Comparison of ENCODE assay signal across 1 cellular context in the genomic region with DNA sequence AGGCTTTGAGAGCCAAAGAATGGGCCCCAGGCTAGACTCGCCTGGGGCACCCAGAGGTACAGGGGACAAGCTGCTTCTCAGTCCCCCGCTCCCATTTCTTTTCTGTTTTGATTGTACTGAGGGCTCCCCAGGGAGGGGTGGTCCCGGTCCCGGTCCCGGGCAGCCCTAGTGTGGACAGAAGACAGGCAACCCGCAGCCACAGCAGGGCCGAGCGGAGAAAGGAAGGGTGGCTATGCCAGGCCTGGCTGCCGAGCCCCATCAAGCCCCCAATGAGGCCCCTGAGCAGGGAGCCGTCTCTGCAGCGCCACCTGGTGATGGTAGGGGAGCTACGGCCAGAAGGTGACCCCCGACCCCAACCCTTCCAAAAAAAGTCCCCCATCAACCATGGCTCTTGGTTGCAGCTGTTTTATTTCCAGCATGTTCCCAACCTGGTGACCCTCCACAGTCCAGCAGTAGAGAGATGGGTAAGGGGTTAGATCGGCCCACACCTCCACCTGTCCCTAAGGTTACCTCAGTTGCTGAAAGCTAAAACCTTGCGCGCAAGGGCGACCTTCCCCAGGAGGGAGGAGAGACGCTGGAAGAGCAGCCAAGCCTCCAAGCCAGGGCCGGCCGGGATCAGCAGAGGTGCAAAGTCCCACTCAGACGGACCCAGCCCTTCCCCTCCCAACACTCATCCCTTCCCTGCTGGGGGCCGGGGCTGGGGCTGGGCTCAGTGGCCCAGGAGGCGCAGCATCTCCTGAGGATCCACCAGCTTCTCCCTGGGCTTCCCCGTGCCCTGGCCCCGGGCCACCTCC.
A peak's percentile ranks its signal among the peaks of the same experiment; 100 is the strongest.
TF ChIP-seq lines count a peak whose summit lies in the region.

No MANE protein-coding gene starts in this region.

TF ChIP-seq in HepG2, 621 proteins besides CTCF, POLR2A, EP300 and RAD21 (continued from another document and continues in another):
- TF ChIP-seq, protein P1, sequence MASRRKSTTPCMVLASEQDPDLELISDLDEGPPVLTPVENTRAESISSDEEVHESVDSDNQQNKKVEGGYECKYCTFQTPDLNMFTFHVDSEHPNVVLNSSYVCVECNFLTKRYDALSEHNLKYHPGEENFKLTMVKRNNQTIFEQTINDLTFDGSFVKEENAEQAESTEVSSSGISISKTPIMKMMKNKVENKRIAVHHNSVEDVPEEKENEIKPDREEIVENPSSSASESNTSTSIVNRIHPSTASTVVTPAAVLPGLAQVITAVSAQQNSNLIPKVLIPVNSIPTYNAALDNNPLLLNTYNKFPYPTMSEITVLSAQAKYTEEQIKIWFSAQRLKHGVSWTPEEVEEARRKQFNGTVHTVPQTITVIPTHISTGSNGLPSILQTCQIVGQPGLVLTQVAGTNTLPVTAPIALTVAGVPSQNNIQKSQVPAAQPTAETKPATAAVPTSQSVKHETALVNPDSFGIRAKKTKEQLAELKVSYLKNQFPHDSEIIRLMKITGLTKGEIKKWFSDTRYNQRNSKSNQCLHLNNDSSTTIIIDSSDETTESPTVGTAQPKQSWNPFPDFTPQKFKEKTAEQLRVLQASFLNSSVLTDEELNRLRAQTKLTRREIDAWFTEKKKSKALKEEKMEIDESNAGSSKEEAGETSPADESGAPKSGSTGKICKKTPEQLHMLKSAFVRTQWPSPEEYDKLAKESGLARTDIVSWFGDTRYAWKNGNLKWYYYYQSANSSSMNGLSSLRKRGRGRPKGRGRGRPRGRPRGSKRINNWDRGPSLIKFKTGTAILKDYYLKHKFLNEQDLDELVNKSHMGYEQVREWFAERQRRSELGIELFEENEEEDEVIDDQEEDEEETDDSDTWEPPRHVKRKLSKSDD (CRISPR knock-in tag; IDR thresholded peaks at IDR 0.05; ENCODE audit: low read depth): 0 out of 2 replicates have a peak, but pooled peaks have one; percentile 41
- TF ChIP-seq FOSL1 (CRISPR knock-in tag; IDR thresholded peaks at IDR 0.05; ENCODE audit: borderline replicate concordance) (no peak), AGO1 (IDR thresholded peaks at IDR 0.05; ENCODE audit: low read depth, low read length, poor library complexity, severe bottlenecking) (peak; percentile 55), ZNF44 (CRISPR knock-in tag; IDR thresholded peaks at IDR 0.05) (no peak), ZNF501 (CRISPR knock-in tag; IDR thresholded peaks at IDR 0.05) (0 out of 2 replicates have a peak, but pooled peaks have one; percentile 54), ZNF20 (CRISPR knock-in tag; IDR thresholded peaks at IDR 0.05) (no peak), FOXO1 (CRISPR knock-in tag; IDR thresholded peaks at IDR 0.05) (no peak), ZBTB8A (CRISPR knock-in tag; IDR thresholded peaks at IDR 0.05; ENCODE audit: borderline replicate concordance, low read depth) (no peak), RFX5 (IDR thresholded peaks at IDR 0.05; ENCODE audit: low read depth, low read length) (no peak), ZSCAN9 (CRISPR knock-in tag; IDR thresholded peaks at IDR 0.05; ENCODE audit: borderline replicate concordance) (no peak), BRD4 (CRISPR knock-in tag; IDR thresholded peaks at IDR 0.05) (no peak), POLR2AphosphoS2 (IDR thresholded peaks at IDR 0.05; ENCODE audit: low read depth, low read length) (no peak), MIER3 (CRISPR knock-in tag; IDR thresholded peaks at IDR 0.05; ENCODE audit: borderline replicate concordance) (no peak), HNF4A (CRISPR knock-in tag; IDR thresholded peaks at IDR 0.05) (peak; percentile 64; the same call in 1 of the 2 replicates), ZBTB7A (CRISPR knock-in tag; IDR thresholded peaks at IDR 0.05) (0 out of 2 replicates have a peak, but pooled peaks have one; percentile 53), IKZF1 (IDR thresholded peaks at IDR 0.05) (no peak), KDM6A (CRISPR knock-in tag; IDR thresholded peaks at IDR 0.05; ENCODE audit: low read depth) (no peak), YEATS4 (CRISPR knock-in tag; IDR thresholded peaks at IDR 0.05; ENCODE audit: borderline replicate concordance) (no peak), HOXA3 (CRISPR knock-in tag; IDR thresholded peaks at IDR 0.05) (peak; percentile 61), RBM22 (optimal IDR thresholded peaks at IDR 0.05; ENCODE audit: low read length) (no peak), ZNF121 (CRISPR knock-in tag; IDR thresholded peaks at IDR 0.05) (no peak), AKAP8 (CRISPR knock-in tag; IDR thresholded peaks at IDR 0.05) (no peak), FOXJ3 (CRISPR knock-in tag; IDR thresholded peaks at IDR 0.05; ENCODE audit: borderline replicate concordance) (no peak), ZNF547 (CRISPR knock-in tag; IDR thresholded peaks at IDR 0.05) (peak; percentile 60; the same call in 1 of the 2 replicates), ZNF543 (CRISPR knock-in tag; IDR thresholded peaks at IDR 0.05) (no peak), POGZ (CRISPR knock-in tag; IDR thresholded peaks at IDR 0.05) (no peak), ZSCAN29 (CRISPR knock-in tag; conservative IDR thresholded peaks at IDR 0.05) (no peak), ZSCAN30 (CRISPR knock-in tag; IDR thresholded peaks at IDR 0.05) (no peak), KLF6 (CRISPR knock-in tag; IDR thresholded peaks at IDR 0.05) (no peak), DPF2 (CRISPR knock-in tag; IDR thresholded peaks at IDR 0.05; ENCODE audit: borderline replicate concordance, low read depth) (no peak), ZNF713 (CRISPR knock-in tag; IDR thresholded peaks at IDR 0.05) (no peak), NRL (CRISPR knock-in tag; IDR thresholded peaks at IDR 0.05; ENCODE audit: borderline replicate concordance) (no peak; the same call in 1 of the 2 replicates), NPAS2 (CRISPR knock-in tag; IDR thresholded peaks at IDR 0.05; ENCODE audit: borderline replicate concordance) (no peak), HNRNPUL1 (IDR thresholded peaks at IDR 0.05; ENCODE audit: low read depth, low read length) (no peak), ZNF414 (CRISPR knock-in tag; IDR thresholded peaks at IDR 0.05) (no peak), ISL2 (CRISPR knock-in tag; IDR thresholded peaks at IDR 0.05) (no peak), ZNF282 (IDR thresholded peaks at IDR 0.05; ENCODE audit: partially characterized antibody) (no peak), ZNF607 (CRISPR knock-in tag; IDR thresholded peaks at IDR 0.05; ENCODE audit: borderline replicate concordance) (no peak), ADNP (CRISPR knock-in tag; IDR thresholded peaks at IDR 0.05) (no peak), ZGPAT (CRISPR knock-in tag; IDR thresholded peaks at IDR 0.05) (no peak), ZNF737 (CRISPR knock-in tag; IDR thresholded peaks at IDR 0.05; ENCODE audit: borderline replicate concordance) (no peak), ZSCAN25 (CRISPR knock-in tag; IDR thresholded peaks at IDR 0.05) (peak; percentile 75; the same call in 1 of the 2 replicates), SRSF9 (IDR thresholded peaks at IDR 0.05; ENCODE audit: borderline replicate concordance, insufficient read depth, low read depth, low read length, poor library complexity, severe bottlenecking) (no peak), HOXA9 (CRISPR knock-in tag; IDR thresholded peaks at IDR 0.05; ENCODE audit: borderline replicate concordance) (no peak), ARNTL (CRISPR knock-in tag; IDR thresholded peaks at IDR 0.05) (no peak), ZNF382 (CRISPR knock-in tag; IDR thresholded peaks at IDR 0.05; ENCODE audit: borderline replicate concordance) (no peak), FOXA1 (IDR thresholded peaks at IDR 0.05) (no peak), FOXA1 (CRISPR knock-in tag; IDR thresholded peaks at IDR 0.05) (no peak), SETDB1 (CRISPR knock-in tag; IDR thresholded peaks at IDR 0.05; ENCODE audit: borderline replicate concordance) (no peak), GMEB1 (CRISPR knock-in tag; IDR thresholded peaks at IDR 0.05; ENCODE audit: borderline replicate concordance) (no peak)
- TF ChIP-seq, protein P2, sequence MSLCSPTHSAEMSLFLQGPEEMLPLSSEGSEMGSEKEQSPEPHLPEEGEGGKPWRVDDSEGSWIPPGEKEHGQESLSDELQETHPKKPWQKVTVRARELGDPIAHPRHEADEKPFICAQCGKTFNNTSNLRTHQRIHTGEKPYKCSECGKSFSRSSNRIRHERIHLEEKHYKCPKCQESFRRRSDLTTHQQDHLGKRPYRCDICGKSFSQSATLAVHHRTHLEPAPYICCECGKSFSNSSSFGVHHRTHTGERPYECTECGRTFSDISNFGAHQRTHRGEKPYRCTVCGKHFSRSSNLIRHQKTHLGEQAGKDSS (CRISPR knock-in tag; IDR thresholded peaks at IDR 0.05; ENCODE audit: borderline replicate concordance, low read depth): peak; percentile 20; the same call in 1 of the 2 replicates
- TF ChIP-seq, protein P3, sequence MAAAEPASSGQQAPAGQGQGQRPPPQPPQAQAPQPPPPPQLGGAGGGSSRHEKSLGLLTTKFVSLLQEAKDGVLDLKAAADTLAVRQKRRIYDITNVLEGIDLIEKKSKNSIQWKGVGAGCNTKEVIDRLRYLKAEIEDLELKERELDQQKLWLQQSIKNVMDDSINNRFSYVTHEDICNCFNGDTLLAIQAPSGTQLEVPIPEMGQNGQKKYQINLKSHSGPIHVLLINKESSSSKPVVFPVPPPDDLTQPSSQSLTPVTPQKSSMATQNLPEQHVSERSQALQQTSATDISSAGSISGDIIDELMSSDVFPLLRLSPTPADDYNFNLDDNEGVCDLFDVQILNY (CRISPR knock-in tag; conservative IDR thresholded peaks at IDR 0.05): peak; percentile 15; the same call in 1 of the 2 replicates
- TF ChIP-seq, protein P4, sequence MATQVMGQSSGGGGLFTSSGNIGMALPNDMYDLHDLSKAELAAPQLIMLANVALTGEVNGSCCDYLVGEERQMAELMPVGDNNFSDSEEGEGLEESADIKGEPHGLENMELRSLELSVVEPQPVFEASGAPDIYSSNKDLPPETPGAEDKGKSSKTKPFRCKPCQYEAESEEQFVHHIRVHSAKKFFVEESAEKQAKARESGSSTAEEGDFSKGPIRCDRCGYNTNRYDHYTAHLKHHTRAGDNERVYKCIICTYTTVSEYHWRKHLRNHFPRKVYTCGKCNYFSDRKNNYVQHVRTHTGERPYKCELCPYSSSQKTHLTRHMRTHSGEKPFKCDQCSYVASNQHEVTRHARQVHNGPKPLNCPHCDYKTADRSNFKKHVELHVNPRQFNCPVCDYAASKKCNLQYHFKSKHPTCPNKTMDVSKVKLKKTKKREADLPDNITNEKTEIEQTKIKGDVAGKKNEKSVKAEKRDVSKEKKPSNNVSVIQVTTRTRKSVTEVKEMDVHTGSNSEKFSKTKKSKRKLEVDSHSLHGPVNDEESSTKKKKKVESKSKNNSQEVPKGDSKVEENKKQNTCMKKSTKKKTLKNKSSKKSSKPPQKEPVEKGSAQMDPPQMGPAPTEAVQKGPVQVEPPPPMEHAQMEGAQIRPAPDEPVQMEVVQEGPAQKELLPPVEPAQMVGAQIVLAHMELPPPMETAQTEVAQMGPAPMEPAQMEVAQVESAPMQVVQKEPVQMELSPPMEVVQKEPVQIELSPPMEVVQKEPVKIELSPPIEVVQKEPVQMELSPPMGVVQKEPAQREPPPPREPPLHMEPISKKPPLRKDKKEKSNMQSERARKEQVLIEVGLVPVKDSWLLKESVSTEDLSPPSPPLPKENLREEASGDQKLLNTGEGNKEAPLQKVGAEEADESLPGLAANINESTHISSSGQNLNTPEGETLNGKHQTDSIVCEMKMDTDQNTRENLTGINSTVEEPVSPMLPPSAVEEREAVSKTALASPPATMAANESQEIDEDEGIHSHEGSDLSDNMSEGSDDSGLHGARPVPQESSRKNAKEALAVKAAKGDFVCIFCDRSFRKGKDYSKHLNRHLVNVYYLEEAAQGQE (IDR thresholded peaks at IDR 0.05; ENCODE audit: borderline replicate concordance in 1 of 2, low read depth in 1 of 2, low read length in 2 of 2): no peak
- TF ChIP-seq, protein P5, sequence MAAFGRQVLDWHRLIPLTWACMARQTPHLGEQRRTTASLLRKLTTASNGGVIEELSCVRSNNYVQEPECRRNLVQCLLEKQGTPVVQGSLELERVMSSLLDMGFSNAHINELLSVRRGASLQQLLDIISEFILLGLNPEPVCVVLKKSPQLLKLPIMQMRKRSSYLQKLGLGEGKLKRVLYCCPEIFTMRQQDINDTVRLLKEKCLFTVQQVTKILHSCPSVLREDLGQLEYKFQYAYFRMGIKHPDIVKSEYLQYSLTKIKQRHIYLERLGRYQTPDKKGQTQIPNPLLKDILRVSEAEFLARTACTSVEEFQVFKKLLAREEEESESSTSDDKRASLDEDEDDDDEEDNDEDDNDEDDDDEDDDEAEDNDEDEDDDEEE (CRISPR knock-in tag; IDR thresholded peaks at IDR 0.05): no peak
